8 cellular contexts compared by ENCODE assay signal in genomic region chr14:37903561-37904191, GRCh38.
DNase-seq lines count a peak whose midpoint lies in the region; ATAC-seq and TF ChIP-seq lines count a peak whose summit lies in the region.

No MANE protein-coding gene starts in this region.

- ATAC-seq in SK-N-SH treated with all-trans-retinoic acid at 6 μM for 48 hours (0 out of 3 replicates have a peak, but pooled peaks have one; percentile 36), HG02571 (IDR thresholded peaks at IDR 0.05; ENCODE audit: unreplicated experiment) (no peak)

- peak; percentile 1 to 2 for DNase-seq in stimulated activated CD4-positive, alpha-beta T cell treated with anti-CD3 and anti-CD28 coated beads, Interleukin-2, amount 100 ng/mL, for 48 hours
- DNase-seq in stimulated activated CD4-positive, alpha-beta T cell treated with anti-CD3 and anti-CD28 coated beads, Interleukin-12 subunit alpha, Interleukin-12 subunit beta, amount 100 ng/mL, for 4 hours = no peak
- DNase-seq in M059J (ENCODE audit: low read depth) (peak; percentile 28), fibroblast of the conjunctiva (ENCODE audit: low read depth) (peak; percentile 31), pons (ENCODE audit: low spot score) (peak; percentile 58)
- no peak for DNase-seq in activated CD4-positive, CD25-positive, alpha-beta regulatory T cell (lab: John Stamatoyannopoulos, UW)

TF ChIP-seq in SK-N-SH treated with all-trans-retinoic acid at 6 μM for 48 hours, 23 proteins besides CTCF, POLR2A, EP300 and RAD21:
- no peak for TF ChIP-seq POU6F1 (CRISPR knock-in tag; IDR thresholded peaks at IDR 0.05; ENCODE audit: borderline replicate concordance, low read depth)
- TF ChIP-seq ZFP30 (CRISPR knock-in tag; IDR thresholded peaks at IDR 0.05) = no peak
- no peak for TF ChIP-seq TOX (CRISPR knock-in tag; IDR thresholded peaks at IDR 0.05; ENCODE audit: borderline replicate concordance)
- no peak for TF ChIP-seq ARNTL (CRISPR knock-in tag; IDR thresholded peaks at IDR 0.05; ENCODE audit: borderline replicate concordance, low read depth)
- TF ChIP-seq PPARA (CRISPR knock-in tag; IDR thresholded peaks at IDR 0.05; ENCODE audit: borderline replicate concordance) = no peak
- no peak for TF ChIP-seq ISL1 (CRISPR knock-in tag; IDR thresholded peaks at IDR 0.05)
- TF ChIP-seq GLIS3 (CRISPR knock-in tag; IDR thresholded peaks at IDR 0.05) = no peak
- TF ChIP-seq TSHZ2 (CRISPR knock-in tag; IDR thresholded peaks at IDR 0.05) = no peak
- no peak for TF ChIP-seq CSDC2 (CRISPR knock-in tag; IDR thresholded peaks at IDR 0.05)

Comparison
In these comparisons a context has a peak if more than half of its experiments do, and no peak if none do; other contexts are left out.
1. DNase-seq: peak in stimulated activated CD4-positive, alpha-beta T cell treated with anti-CD3 and anti-CD28 coated beads, Interleukin-2, amount 100 ng/mL, for 48 hours (2 of 2), M059J (single experiment), fibroblast of the conjunctiva (single experiment) and pons (single experiment); none in stimulated activated CD4-positive, alpha-beta T cell treated with anti-CD3 and anti-CD28 coated beads, Interleukin-12 subunit alpha, Interleukin-12 subunit beta, amount 100 ng/mL, for 4 hours (single experiment) and activated CD4-positive, CD25-positive, alpha-beta regulatory T cell (0 of 4).